In the genomic region with DNA sequence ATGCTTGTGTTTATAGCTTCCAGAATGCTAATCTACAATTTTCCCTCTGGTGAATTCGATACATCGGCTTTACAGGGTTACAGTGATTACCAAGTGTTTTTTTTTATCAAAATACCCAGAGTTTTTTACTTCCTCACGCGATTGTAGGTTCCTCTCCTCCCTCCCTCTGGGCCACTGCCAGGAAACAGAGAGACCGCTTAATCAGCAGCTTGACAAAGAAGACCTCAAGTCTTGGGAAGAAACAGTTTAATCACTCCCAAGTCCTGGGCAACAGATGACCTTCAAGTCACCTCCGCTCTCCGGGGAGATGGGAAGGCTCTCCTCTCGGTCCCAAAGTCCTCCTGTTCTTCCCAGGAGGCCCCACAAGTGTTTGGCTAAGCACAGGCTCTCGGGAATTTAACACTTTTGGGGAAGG, we compare ENCODE assay signal across 1 cellular context.
TF ChIP-seq lines count a peak whose summit lies in the region.

No MANE protein-coding gene starts in this region.

TF ChIP-seq in IMR-90, 13 proteins besides CTCF, POLR2A, EP300 and RAD21 (continued from another document):
- TF ChIP-seq, protein P1, sequence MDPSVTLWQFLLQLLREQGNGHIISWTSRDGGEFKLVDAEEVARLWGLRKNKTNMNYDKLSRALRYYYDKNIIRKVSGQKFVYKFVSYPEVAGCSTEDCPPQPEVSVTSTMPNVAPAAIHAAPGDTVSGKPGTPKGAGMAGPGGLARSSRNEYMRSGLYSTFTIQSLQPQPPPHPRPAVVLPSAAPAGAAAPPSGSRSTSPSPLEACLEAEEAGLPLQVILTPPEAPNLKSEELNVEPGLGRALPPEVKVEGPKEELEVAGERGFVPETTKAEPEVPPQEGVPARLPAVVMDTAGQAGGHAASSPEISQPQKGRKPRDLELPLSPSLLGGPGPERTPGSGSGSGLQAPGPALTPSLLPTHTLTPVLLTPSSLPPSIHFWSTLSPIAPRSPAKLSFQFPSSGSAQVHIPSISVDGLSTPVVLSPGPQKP (IDR thresholded peaks at IDR 0.05; ENCODE audit: borderline replicate concordance, low read depth, low read length): no peak
- TF ChIP-seq NFE2L2 (IDR thresholded peaks at IDR 0.05; ENCODE audit: low read depth, low read length) (no peak), CEBPB (IDR thresholded peaks at IDR 0.05; ENCODE audit: low read depth, low read length) (no peak), BHLHE40 (IDR thresholded peaks at IDR 0.05; ENCODE audit: low read depth, low read length) (no peak), MXI1 (IDR thresholded peaks at IDR 0.05; ENCODE audit: borderline replicate concordance, low read depth, low read length) (no peak), FOS (IDR thresholded peaks at IDR 0.05; ENCODE audit: low read depth, low read length) (no peak), MAZ (IDR thresholded peaks at IDR 0.05; ENCODE audit: borderline replicate concordance, low read depth, low read length) (no peak), CHD1 (IDR thresholded peaks at IDR 0.05; ENCODE audit: low read depth, low read length) (no peak)
- TF ChIP-seq, protein P2, sequence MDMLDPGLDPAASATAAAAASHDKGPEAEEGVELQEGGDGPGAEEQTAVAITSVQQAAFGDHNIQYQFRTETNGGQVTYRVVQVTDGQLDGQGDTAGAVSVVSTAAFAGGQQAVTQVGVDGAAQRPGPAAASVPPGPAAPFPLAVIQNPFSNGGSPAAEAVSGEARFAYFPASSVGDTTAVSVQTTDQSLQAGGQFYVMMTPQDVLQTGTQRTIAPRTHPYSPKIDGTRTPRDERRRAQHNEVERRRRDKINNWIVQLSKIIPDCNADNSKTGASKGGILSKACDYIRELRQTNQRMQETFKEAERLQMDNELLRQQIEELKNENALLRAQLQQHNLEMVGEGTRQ (IDR thresholded peaks at IDR 0.05; ENCODE audit: low read depth, low read length): no peak
